18 cellular contexts compared by ENCODE assay signal in genomic region chr5:61919920-61920319, GRCh38.
DNase-seq lines count a peak whose midpoint lies in the region; ATAC-seq and TF ChIP-seq lines count a peak whose summit lies in the region.
"Had no signal": no experiment of that assay in that cellular context is flagged by ENCODE, and none has a peak within 500 bp of the region (broad histone marks: within the 10 kb centered on the region; RNA-seq: fewer than 3 reads in every experiment).

No MANE protein-coding gene starts in this region.

- H3K4me1 ChIP-seq in stomach (peaks cover 0 to 7% (median 2%) of the 10 kb centered on the region in 4 donors), spleen (no peaks in the 10 kb centered on the region)
- H3K4me1 ChIP-seq: SJCRH30 had no signal

- intact Hi-C loops in stomach (cut with DNase I; ENCODE audit: low total_unique reads): no loop called here
- intact Hi-C loops in spleen (cut with DNase I; ENCODE audit: low total_unique reads): no loop called here

- H3K36me3 ChIP-seq in stomach (no peaks in the 10 kb centered on the region), spleen (no peaks in the 10 kb centered on the region)
- H3K36me3 ChIP-seq: SJCRH30 had no signal

- H3K27ac ChIP-seq in stomach (no peak overlapping the region), spleen (no peak overlapping the region)
- H3K27ac ChIP-seq: 22Rv1, SJCRH30 had no signal

- H3K27ac Mint-ChIP-seq in stimulated activated memory B cell treated with anti-CD40 and anti-IgM and Interleukin-4, amounts not matched to agents 10 μg/mL and 1 μg/mL and 100 μg/mL, for 72 hours: no peak overlapping the region
- H3K27ac Mint-ChIP-seq: activated CD8-positive, alpha-beta memory T cell treated with anti-CD3 and anti-CD28 coated beads, Interleukin-2, amount 10 ng/mL, durations not matched to agents 7 days and 5 days; activated naive CD8-positive, alpha-beta T cell treated with anti-CD3 and anti-CD28 coated beads, Interleukin-2, amount 10 ng/mL, durations not matched to agents 7 days and 5 days; CD4-positive, alpha-beta T cell; HFFc6 had no signal

- TF ChIP-seq CTCF in fibroblast of villous mesenchyme (IDR thresholded peaks at IDR 0.05; ENCODE audit: insufficient read depth, low read depth, low read length): no peak
- no peak for TF ChIP-seq CTCF in stomach (IDR thresholded peaks at IDR 0.05)
- no peak for TF ChIP-seq CTCF in spleen (IDR thresholded peaks at IDR 0.05 in 8 of 11, conservative IDR thresholded peaks at IDR 0.05 in 3 of 11)

- WGBS in stomach, 5 donors: 28 to 35% (median 31%) methylated on average over 6 of the region's 6 CpGs
- WGBS in spleen, 5 donors: 87 to 92% (median 90%) methylated on average over 6 of the region's 6 CpGs

- no peaks in the 10 kb centered on the region for H3K27me3 Mint-ChIP-seq in stimulated activated memory B cell treated with anti-CD40 and anti-IgM and Interleukin-4, amounts not matched to agents 10 μg/mL and 1 μg/mL and 100 μg/mL, for 72 hours
- H3K27me3 Mint-ChIP-seq: CD4-positive, alpha-beta T cell had no signal

- DNase-seq in NCI-H146 (lab: John Stamatoyannopoulos, UW): peak; percentile 21
- DNase-seq in NCI-H146 treated with DMSO at 0.1 percent for 48 hours (lab: John Stamatoyannopoulos, UW; ENCODE audit: unreplicated experiment): no peak
- peak; percentile 73 for DNase-seq in NCI-H524 treated with DMSO at 0.1 percent for 48 hours (lab: John Stamatoyannopoulos, UW)
- DNase-seq in fibroblast of villous mesenchyme (ENCODE audit: low read depth): peak; percentile 20
- DNase-seq in stomach: peak; percentile 28
- DNase-seq in spleen: no peak
- DNase-seq: activated CD8-positive, alpha-beta memory T cell treated with anti-CD3 and anti-CD28 coated beads, Interleukin-2, amount 10 ng/mL, durations not matched to agents 7 days and 5 days; activated naive CD8-positive, alpha-beta T cell treated with anti-CD3 and anti-CD28 coated beads, Interleukin-2, amount 10 ng/mL, durations not matched to agents 7 days and 5 days; CD4-positive, alpha-beta T cell; dermis blood vessel endothelial cell; HFFc6; kidney glomerular epithelial cell; NCI-H446 treated with DMSO at 0.1 percent for 48 hours; SJCRH30 had no signal

- TF ChIP-seq POLR2A in stomach (IDR thresholded peaks at IDR 0.05): no peak
- TF ChIP-seq POLR2A in GM18505 (IDR thresholded peaks at IDR 0.05; ENCODE audit: borderline replicate concordance, extremely low read depth, insufficient read depth, insufficient read length): no peak
- TF ChIP-seq POLR2A in spleen (IDR thresholded peaks at IDR 0.05): no peak

- H3K4me1 Mint-ChIP-seq in stimulated activated memory B cell treated with anti-CD40 and anti-IgM and Interleukin-4, amounts not matched to agents 10 μg/mL and 1 μg/mL and 100 μg/mL, for 72 hours: no peaks in the 10 kb centered on the region
- H3K4me1 Mint-ChIP-seq: activated CD8-positive, alpha-beta memory T cell treated with anti-CD3 and anti-CD28 coated beads, Interleukin-2, amount 10 ng/mL, durations not matched to agents 7 days and 5 days; activated naive CD8-positive, alpha-beta T cell treated with anti-CD3 and anti-CD28 coated beads, Interleukin-2, amount 10 ng/mL, durations not matched to agents 7 days and 5 days had no signal

- H3K27me3 ChIP-seq in stomach (no peaks in the 10 kb centered on the region), spleen (replicated peaks in 1 of 7) (no peaks in the 10 kb centered on the region)

- H3K9me3 Mint-ChIP-seq in stimulated activated memory B cell treated with anti-CD40 and anti-IgM and Interleukin-4, amounts not matched to agents 10 μg/mL and 1 μg/mL and 100 μg/mL, for 72 hours: no peaks in the 10 kb centered on the region
- H3K9me3 Mint-ChIP-seq: activated naive CD8-positive, alpha-beta T cell treated with anti-CD3 and anti-CD28 coated beads, Interleukin-2, amount 10 ng/mL, durations not matched to agents 7 days and 5 days; CD4-positive, alpha-beta T cell had no signal

- no peak overlapping the region for H3K4me3 Mint-ChIP-seq in stimulated activated memory B cell treated with anti-CD40 and anti-IgM and Interleukin-4, amounts not matched to agents 10 μg/mL and 1 μg/mL and 100 μg/mL, for 72 hours
- H3K4me3 Mint-ChIP-seq: activated CD8-positive, alpha-beta memory T cell treated with anti-CD3 and anti-CD28 coated beads, Interleukin-2, amount 10 ng/mL, durations not matched to agents 7 days and 5 days; activated naive CD8-positive, alpha-beta T cell treated with anti-CD3 and anti-CD28 coated beads, Interleukin-2, amount 10 ng/mL, durations not matched to agents 7 days and 5 days; CD4-positive, alpha-beta T cell; HFFc6 had no signal

- no peak overlapping the region for H3K4me3 ChIP-seq in fibroblast of villous mesenchyme (ENCODE audit: low read depth, low read length)
- no peak overlapping the region for H3K4me3 ChIP-seq in stomach
- H3K4me3 ChIP-seq in spleen: no peak overlapping the region
- H3K4me3 ChIP-seq: SJCRH30, smooth muscle cell had no signal

- H3K36me3 Mint-ChIP-seq in stimulated activated memory B cell treated with anti-CD40 and anti-IgM and Interleukin-4, amounts not matched to agents 10 μg/mL and 1 μg/mL and 100 μg/mL, for 72 hours: no peaks in the 10 kb centered on the region
- H3K36me3 Mint-ChIP-seq: activated CD8-positive, alpha-beta memory T cell treated with anti-CD3 and anti-CD28 coated beads, Interleukin-2, amount 10 ng/mL, durations not matched to agents 7 days and 5 days; activated naive CD8-positive, alpha-beta T cell treated with anti-CD3 and anti-CD28 coated beads, Interleukin-2, amount 10 ng/mL, durations not matched to agents 7 days and 5 days had no signal

- TF ChIP-seq EP300 in stomach (IDR thresholded peaks at IDR 0.05): no peak

- H3K9me3 ChIP-seq in stomach: no peaks in the 10 kb centered on the region
- no peaks in the 10 kb centered on the region for H3K9me3 ChIP-seq in spleen
- H3K9me3 ChIP-seq: SJCRH30 had no signal

- no peak for ATAC-seq in GM18505 (IDR thresholded peaks at IDR 0.05; ENCODE audit: unreplicated experiment)
- no peak for ATAC-seq in stimulated activated memory B cell treated with anti-CD40 and anti-IgM and Interleukin-4, amounts not matched to agents 10 μg/mL and 1 μg/mL and 100 μg/mL, for 72 hours
- ATAC-seq: activated CD8-positive, alpha-beta memory T cell treated with anti-CD3 and anti-CD28 coated beads, Interleukin-2, amount 10 ng/mL, durations not matched to agents 7 days and 5 days had no signal

Comparison
In these comparisons a context has a peak if more than half of its experiments do, and no peak if none do; other contexts are left out.
1. DNase-seq: peak in NCI-H146 (single experiment), NCI-H524 treated with DMSO at 0.1 percent for 48 hours (single experiment), fibroblast of villous mesenchyme (single experiment) and stomach (single experiment); none in NCI-H146 treated with DMSO at 0.1 percent for 48 hours (single experiment) and spleen (single experiment).